ENCODE assay signal across 1 cellular context in genomic region chr3:113211370-113212154, GRCh38.
TF ChIP-seq lines count a peak whose summit lies in the region.

Gene BOC, plus strand, starts transcription at chr3:113211557. Its CDS starts 38,246 bp downstream, at chr3:113249803.

TF ChIP-seq in HEK293, 187 proteins besides CTCF, POLR2A, EP300 and RAD21 (continued from another document and continues in another):
- TF ChIP-seq ZNF670 (tag by site-specific recombination; IDR thresholded peaks at IDR 0.05; ENCODE audit: low read depth) (no peak), OVOL3 (tag by site-specific recombination; IDR thresholded peaks at IDR 0.05) (no peak), TRIM28 (IDR thresholded peaks at IDR 0.05; ENCODE audit: borderline replicate concordance, low read length) (no peak), ZSCAN5A (tag by site-specific recombination; IDR thresholded peaks at IDR 0.05) (peak; percentile 66; the same call in 1 of the 2 replicates), ZSCAN23 (tag by site-specific recombination; IDR thresholded peaks at IDR 0.05) (no peak), ZNF791 (tag by site-specific recombination; IDR thresholded peaks at IDR 0.05) (no peak), ZBTB26 (tag by site-specific recombination; optimal IDR thresholded peaks at IDR 0.05) (peak; percentile 98), ZNF518A (tag by site-specific recombination; conservative IDR thresholded peaks at IDR 0.05; ENCODE audit: low read depth) (no peak), GLIS1 (tag by site-specific recombination; IDR thresholded peaks at IDR 0.05) (peak; percentile 14; the same call in 1 of the 2 replicates), ZBTB11 (tag by site-specific recombination; conservative IDR thresholded peaks at IDR 0.05; ENCODE audit: low read depth) (0 out of 2 replicates have a peak, but pooled peaks have one; percentile 26), ZNF792 (tag by site-specific recombination; IDR thresholded peaks at IDR 0.05) (no peak), YY2 (tag by site-specific recombination; IDR thresholded peaks at IDR 0.05) (no peak), ZNF280D (tag by site-specific recombination; IDR thresholded peaks at IDR 0.05) (no peak), ZNF335 (tag by site-specific recombination; conservative IDR thresholded peaks at IDR 0.05) (peak; percentile 75), KLF1 (tag by site-specific recombination; IDR thresholded peaks at IDR 0.05) (peak; percentile 48), ZNF600 (tag by site-specific recombination; IDR thresholded peaks at IDR 0.05) (no peak), ZIC2 (tag by site-specific recombination; IDR thresholded peaks at IDR 0.05) (peak; percentile 27; the same call in 1 of the 2 replicates), PATZ1 (tag by site-specific recombination; IDR thresholded peaks at IDR 0.05) (peak; percentile 55), ZNF366 (tag by site-specific recombination; conservative IDR thresholded peaks at IDR 0.05) (no peak), ZNF514 (tag by site-specific recombination; IDR thresholded peaks at IDR 0.05) (no peak), ZNF560 (tag by site-specific recombination; IDR thresholded peaks at IDR 0.05; ENCODE audit: borderline replicate concordance) (no peak), SCRT1 (tag by site-specific recombination; IDR thresholded peaks at IDR 0.05; ENCODE audit: borderline replicate concordance) (no peak), KLF17 (tag by site-specific recombination; IDR thresholded peaks at IDR 0.05) (peak; percentile 68), OSR2 (tag by site-specific recombination; IDR thresholded peaks at IDR 0.05) (no peak), ZNF311 (tag by site-specific recombination; IDR thresholded peaks at IDR 0.05; ENCODE audit: borderline replicate concordance) (no peak), KLF9 (tag by site-specific recombination; IDR thresholded peaks at IDR 0.05; ENCODE audit: low read depth) (peak; percentile 55; the same call in 1 of the 2 replicates), RBAK (tag by site-specific recombination; IDR thresholded peaks at IDR 0.05) (no peak), ZNF645 (tag by site-specific recombination; IDR thresholded peaks at IDR 0.05) (0 out of 2 replicates have a peak, but pooled peaks have one; percentile 40), ZNF274 (IDR thresholded peaks at IDR 0.05; ENCODE audit: low read length) (no peak), ZNF274 (tag by site-specific recombination; IDR thresholded peaks at IDR 0.05; ENCODE audit: borderline replicate concordance) (no peak), PRDM10 (tag by site-specific recombination; IDR thresholded peaks at IDR 0.05) (peak; percentile 89), ZNF133 (tag by site-specific recombination; IDR thresholded peaks at IDR 0.05) (peak; percentile 37; the same call in 1 of the 2 replicates), SP7 (tag by site-specific recombination; IDR thresholded peaks at IDR 0.05) (peak; percentile 57), ZNF239 (tag by site-specific recombination; IDR thresholded peaks at IDR 0.05) (no peak), ZNF23 (tag by site-specific recombination; IDR thresholded peaks at IDR 0.05; ENCODE audit: borderline replicate concordance) (no peak)
